34 cellular contexts compared by ENCODE assay signal in the genomic region with DNA sequence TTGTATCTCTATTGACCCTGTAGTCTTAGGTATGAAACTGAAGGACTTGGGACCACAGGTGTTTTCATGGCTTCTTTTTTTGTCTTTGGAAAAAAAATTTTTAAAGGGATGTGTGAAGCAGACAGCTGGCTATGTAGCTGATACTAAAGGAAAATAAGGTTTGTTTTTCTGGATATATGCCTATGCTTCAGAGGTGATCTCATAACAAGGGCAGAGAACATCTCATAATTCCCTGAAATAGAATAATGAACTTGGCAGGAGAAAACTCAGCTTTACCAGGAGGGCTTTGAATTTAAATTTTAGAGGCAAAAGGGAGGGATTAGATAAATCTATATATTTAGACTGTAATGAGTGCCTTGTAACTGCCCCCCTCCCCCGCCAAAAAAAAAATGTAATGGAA.
"Had no signal": no experiment of that assay in that cellular context is flagged by ENCODE, and none has a peak within 500 bp of the region (broad histone marks: within the 10 kb centered on the region; RNA-seq: fewer than 3 reads in every experiment).

No MANE protein-coding gene starts in this region.

- DNase-seq: Karpas-422, Kasumi-1, MG63, MM.1S, MV-4-11, NCI-H1048, NCI-H1092, NCI-H1092 treated with DMSO at 0.1 percent for 48 hours, NCI-H1105, NCI-H1105 treated with DMSO at 0.1 percent for 48 hours, NCI-H1417, NCI-H1417 treated with DMSO at 0.1 percent for 48 hours, NCI-H1436, NCI-H1436 treated with DMSO at 0.1 percent for 48 hours, NCI-H146, NCI-H1694, NCI-H1694 treated with DMSO at 0.1 percent for 48 hours, NCI-H187, NCI-H187 treated with DMSO at 0.1 percent for 48 hours, NCI-H1930, NCI-H2029, NCI-H2029 treated with DMSO at 0.1 percent for 48 hours, NCI-H2081, NCI-H2081 treated with DMSO at 0.1 percent for 48 hours, NCI-H2107, NCI-H2171, NCI-H2171 treated with DMSO at 0.1 percent for 48 hours, NCI-H2227 treated with DMSO at 0.1 percent for 48 hours, NCI-H226, NCI-H345, NCI-H446, NCI-H446 treated with DMSO at 0.1 percent for 48 hours, NCI-H510A, NCI-H510A treated with DMSO at 0.1 percent for 48 hours had no signal
